In the genomic region with DNA sequence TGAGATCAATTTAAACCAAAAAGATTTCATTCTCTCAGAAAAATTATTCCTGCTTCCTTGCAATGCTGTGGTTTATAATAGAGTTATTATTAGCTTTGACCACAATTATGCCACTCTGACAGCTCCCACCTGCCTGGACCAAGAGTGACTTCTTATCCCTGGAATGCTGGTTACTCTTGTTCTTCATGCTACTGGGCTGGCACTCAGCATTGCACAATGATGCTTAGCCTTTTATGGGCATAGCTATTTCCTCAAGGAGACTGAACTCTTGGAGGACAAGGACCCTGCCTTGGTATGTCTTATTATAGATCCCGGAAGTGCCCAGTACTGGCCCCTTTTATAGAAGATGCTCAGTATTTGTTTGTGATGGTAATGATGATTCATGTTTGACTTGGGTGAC, we compare ENCODE assay signal across 1 cellular context.
TF ChIP-seq lines count a peak whose summit lies in the region.

No MANE protein-coding gene starts in this region.

TF ChIP-seq in Ishikawa, 13 proteins besides CTCF, POLR2A, EP300 and RAD21 (continued from another document):
- TF ChIP-seq, protein P1, sequence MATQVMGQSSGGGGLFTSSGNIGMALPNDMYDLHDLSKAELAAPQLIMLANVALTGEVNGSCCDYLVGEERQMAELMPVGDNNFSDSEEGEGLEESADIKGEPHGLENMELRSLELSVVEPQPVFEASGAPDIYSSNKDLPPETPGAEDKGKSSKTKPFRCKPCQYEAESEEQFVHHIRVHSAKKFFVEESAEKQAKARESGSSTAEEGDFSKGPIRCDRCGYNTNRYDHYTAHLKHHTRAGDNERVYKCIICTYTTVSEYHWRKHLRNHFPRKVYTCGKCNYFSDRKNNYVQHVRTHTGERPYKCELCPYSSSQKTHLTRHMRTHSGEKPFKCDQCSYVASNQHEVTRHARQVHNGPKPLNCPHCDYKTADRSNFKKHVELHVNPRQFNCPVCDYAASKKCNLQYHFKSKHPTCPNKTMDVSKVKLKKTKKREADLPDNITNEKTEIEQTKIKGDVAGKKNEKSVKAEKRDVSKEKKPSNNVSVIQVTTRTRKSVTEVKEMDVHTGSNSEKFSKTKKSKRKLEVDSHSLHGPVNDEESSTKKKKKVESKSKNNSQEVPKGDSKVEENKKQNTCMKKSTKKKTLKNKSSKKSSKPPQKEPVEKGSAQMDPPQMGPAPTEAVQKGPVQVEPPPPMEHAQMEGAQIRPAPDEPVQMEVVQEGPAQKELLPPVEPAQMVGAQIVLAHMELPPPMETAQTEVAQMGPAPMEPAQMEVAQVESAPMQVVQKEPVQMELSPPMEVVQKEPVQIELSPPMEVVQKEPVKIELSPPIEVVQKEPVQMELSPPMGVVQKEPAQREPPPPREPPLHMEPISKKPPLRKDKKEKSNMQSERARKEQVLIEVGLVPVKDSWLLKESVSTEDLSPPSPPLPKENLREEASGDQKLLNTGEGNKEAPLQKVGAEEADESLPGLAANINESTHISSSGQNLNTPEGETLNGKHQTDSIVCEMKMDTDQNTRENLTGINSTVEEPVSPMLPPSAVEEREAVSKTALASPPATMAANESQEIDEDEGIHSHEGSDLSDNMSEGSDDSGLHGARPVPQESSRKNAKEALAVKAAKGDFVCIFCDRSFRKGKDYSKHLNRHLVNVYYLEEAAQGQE (IDR thresholded peaks at IDR 0.05; ENCODE audit: low read depth): no peak
- TF ChIP-seq NFIC (IDR thresholded peaks at IDR 0.05) (peak; percentile 74), CREB1 (IDR thresholded peaks at IDR 0.05; ENCODE audit: low read depth) (no peak), YY1 (IDR thresholded peaks at IDR 0.05; ENCODE audit: low read depth) (no peak)
TF ChIP-seq in Ishikawa: peak in this region for 6.
